Comparison of ENCODE assay signal across 7 cellular contexts in genomic region chr15:90232941-90233700, GRCh38. TPM values are rescaled to one million over a fixed set of nuclear protein-coding genes. Genes with fewer than 3 reads are reported as not detected.
DNase-seq lines count a peak whose midpoint lies in the region; ATAC-seq and TF ChIP-seq lines count a peak whose summit lies in the region.

No MANE protein-coding gene starts in this region.

- H3K4me1 ChIP-seq in effector memory CD4-positive, alpha-beta T cell (ENCODE audit: control insufficient read depth, insufficient read depth, low read length, poor library complexity, severe bottlenecking) = peaks cover 45% of the 10 kb centered on the region
- peaks cover 4% of the 10 kb centered on the region for H3K4me1 ChIP-seq in mesodermal cell (ENCODE audit: control insufficient read depth, insufficient read depth, low read length, poor library complexity, severe bottlenecking)

- no peaks in the 10 kb centered on the region for H3K27me3 ChIP-seq in effector memory CD4-positive, alpha-beta T cell (replicated peaks; ENCODE audit: control insufficient read depth, insufficient read depth, low read length, poor library complexity, severe bottlenecking)

- peaks cover 18% of the 10 kb centered on the region for H3K36me3 ChIP-seq in effector memory CD4-positive, alpha-beta T cell (ENCODE audit: control insufficient read depth, insufficient read depth, low read length)
- peaks cover 40% of the 10 kb centered on the region for H3K36me3 ChIP-seq in mesodermal cell (ENCODE audit: control insufficient read depth, insufficient read depth, low read length)

- H3K4me3 Mint-ChIP-seq in activated CD4-positive, alpha-beta T cell treated with anti-CD3 and anti-CD28 coated beads for 36 hours = peak overlapping the region; percentile 99

- intact Hi-C loops in activated CD4-positive, alpha-beta T cell treated with anti-CD3 and anti-CD28 coated beads for 36 hours (cut with DNase I, micrococcal nuclease) = loop anchor here (1.0 to 5.0 kb wide), 9 partner anchors 49 to 541 kb away; partner anchors contain the start of genes IDH2 (in 2 of the 2), BLM (in 1 of the 2), PEX11A (in 1 of the 2) and WDR93 (in 1 of the 2)

- POLR2A ChIA-PET in activated CD4-positive, alpha-beta T cell treated with anti-CD3 and anti-CD28 coated beads for 36 hours (lab: Charles Lee) = interaction anchor here (0.5 to 1.5 kb wide), 8 partner anchors 24 to 698 kb away, joined by 3 to 9 read pairs (median 4); partner anchors contain the start of genes AP3S2, NGRN and SEMA4B

- whole genome bisulfite sequencing in mesodermal cell (ENCODE audit: insufficient coverage in 2 of 2), 2 experiments = 4 to 8% methylated on average over 27 to 29 of the region's 30 CpGs

- peaks cover 46% of the 10 kb centered on the region for H3K4me1 Mint-ChIP-seq in activated CD4-positive, alpha-beta T cell treated with anti-CD3 and anti-CD28 coated beads for 36 hours

- H3K4me3 ChIP-seq in effector memory CD4-positive, alpha-beta T cell (ENCODE audit: insufficient read depth, low read depth, low read length, poor library complexity, severe bottlenecking) = peak overlapping the region; percentile 77
- H3K4me3 ChIP-seq in mesodermal cell (ENCODE audit: extremely low read depth, insufficient read depth, low read length, poor library complexity, severe bottlenecking) = peak overlapping the region; percentile 77

- peak; percentile 56 for TF ChIP-seq CTCF in GM12873 (IDR thresholded peaks at IDR 0.05; ENCODE audit: insufficient read depth, low read depth, low read length, missing control alignments)

- no peaks in the 10 kb centered on the region for H3K9me3 Mint-ChIP-seq in activated CD4-positive, alpha-beta T cell treated with anti-CD3 and anti-CD28 coated beads for 36 hours (ENCODE audit: low read depth)

- CTCF ChIA-PET in activated CD4-positive, alpha-beta T cell treated with anti-CD3 and anti-CD28 coated beads for 36 hours (lab: Charles Lee) = interaction anchor here (0.6 to 3.0 kb wide), 14 partner anchors 12 to 132 kb away, joined by 3 to 13 read pairs (median 3); partner anchors contain the start of genes SEMA4B and TTLL13

- H3K27me3 Mint-ChIP-seq in activated CD4-positive, alpha-beta T cell treated with anti-CD3 and anti-CD28 coated beads for 36 hours = no peaks in the 10 kb centered on the region

- H3K36me3 Mint-ChIP-seq in activated CD4-positive, alpha-beta T cell treated with anti-CD3 and anti-CD28 coated beads for 36 hours (ENCODE audit: low read depth) = peaks cover 45% of the 10 kb centered on the region

- peak overlapping the region; percentile 97 for H3K27ac Mint-ChIP-seq in activated CD4-positive, alpha-beta T cell treated with anti-CD3 and anti-CD28 coated beads for 36 hours

- H3K9me3 ChIP-seq in effector memory CD4-positive, alpha-beta T cell (ENCODE audit: control insufficient read depth, low read length) = no peaks in the 10 kb centered on the region
- H3K9me3 ChIP-seq in mesodermal cell (ENCODE audit: control insufficient read depth, low read length) = no peaks in the 10 kb centered on the region

- peak overlapping the region; percentile 96 for H3K27ac ChIP-seq in effector memory CD4-positive, alpha-beta T cell (ENCODE audit: insufficient read depth, low read length, poor library complexity, severe bottlenecking)
- peak overlapping the region; percentile 85 for H3K27ac ChIP-seq in mesodermal cell (ENCODE audit: low read depth, low read length, severe bottlenecking)

- DNase-seq in HCEC 1CT = peak; percentile 51
- peak; percentile 75 for DNase-seq in M059J (ENCODE audit: low read depth)
- peak; percentile 79 for DNase-seq in activated CD4-positive, alpha-beta T cell treated with anti-CD3 and anti-CD28 coated beads for 36 hours
- DNase-seq in effector memory CD4-positive, alpha-beta T cell = peak; percentile 17 to 39 (median 30)
- peak; percentile 37 for DNase-seq in stimulated activated CD8-positive, alpha-beta memory T cell treated with anti-CD3 and anti-CD28 coated beads, Interleukin-7, amount 100 ng/mL, for 24 hours (ENCODE audit: low read depth)

- ATAC-seq in activated CD4-positive, alpha-beta T cell treated with anti-CD3 and anti-CD28 coated beads for 36 hours = peak; percentile 50

RNA-seq across cellular contexts. Expression of gene CIB1, which starts 0.6 kb away (rescaled TPM):
- 45.1 and 51.4 TPM in 2 replicates for total RNA-seq in M059J (2014; rRNA removed; shearing (Covaris generic))
- total RNA-seq in activated CD4-positive, alpha-beta T cell treated with anti-CD3 and anti-CD28 coated beads for 36 hours = 100 to 1,000 TPM; 135 to 140 TPM
- 49.5 TPM for polyA plus RNA-seq in mesodermal cell (2013, experiment 1 of 2)
- polyA plus RNA-seq in mesodermal cell (2013, experiment 2 of 2) = 44.5 TPM

RNA-seq across cellular contexts. Expression of gene GDPGP1, which starts 0.9 kb away (rescaled TPM):
- total RNA-seq in M059J (2014; rRNA removed; shearing (Covaris generic)) = 3.5 and 11.2 TPM in 2 replicates
- total RNA-seq in activated CD4-positive, alpha-beta T cell treated with anti-CD3 and anti-CD28 coated beads for 36 hours = 1 to 10 TPM; 5.6 to 6.6 TPM
- 2.4 TPM for polyA plus RNA-seq in mesodermal cell (2013, experiment 1 of 2)
- polyA plus RNA-seq in mesodermal cell (2013, experiment 2 of 2) = 1.1 TPM

RNA-seq across cellular contexts. Expression of gene TTLL13, which starts 16.2 kb away (rescaled TPM):
- total RNA-seq in M059J (2014; rRNA removed; shearing (Covaris generic)) = 0.42 TPM in 1 of 2 replicates, not detected in the other
- under 1 TPM; 0.39 to 0.46 TPM for total RNA-seq in activated CD4-positive, alpha-beta T cell treated with anti-CD3 and anti-CD28 coated beads for 36 hours
- polyA plus RNA-seq in mesodermal cell (2013, experiment 1 of 2) = 0.15 TPM
- polyA plus RNA-seq in mesodermal cell (2013, experiment 2 of 2) = not detected

RNA-seq across cellular contexts. Expression of gene SEMA4B, which starts 32.0 kb away (rescaled TPM):
- 12.4 and 27.2 TPM in 2 replicates for total RNA-seq in M059J (2014; rRNA removed; shearing (Covaris generic))
- 10 to 100 TPM; 12.5 to 15.8 TPM for total RNA-seq in activated CD4-positive, alpha-beta T cell treated with anti-CD3 and anti-CD28 coated beads for 36 hours
- polyA plus RNA-seq in mesodermal cell (2013, experiment 1 of 2) = 26.1 TPM
- polyA plus RNA-seq in mesodermal cell (2013, experiment 2 of 2) = 25.1 TPM

RNA-seq across cellular contexts. Expression of gene NGRN, which starts 32.4 kb away (rescaled TPM):
- 101 and 125 TPM in 2 replicates for total RNA-seq in M059J (2014; rRNA removed; shearing (Covaris generic))
- 10 to 100 TPM; 22.0 to 23.9 TPM for total RNA-seq in activated CD4-positive, alpha-beta T cell treated with anti-CD3 and anti-CD28 coated beads for 36 hours
- polyA plus RNA-seq in mesodermal cell (2013, experiment 1 of 2) = 73.3 TPM
- polyA plus RNA-seq in mesodermal cell (2013, experiment 2 of 2) = 68.2 TPM

Comparison
In these comparisons a context has a peak if more than half of its experiments do, and no peak if none do; other contexts are left out.
1. Peak in every context shown above with its lines: DNase-seq, ATAC-seq, H3K4me3 ChIP-seq and H3K27ac ChIP-seq.